In genomic region chr22:45503071-45503815, GRCh38 we compare ENCODE assay signal across 1 cellular context.
A peak's percentile ranks its signal among the peaks of the same experiment; 100 is the strongest.
TF ChIP-seq lines count a peak whose summit lies in the region.

No MANE protein-coding gene starts in this region.

TF ChIP-seq in H1, 55 proteins besides CTCF, POLR2A, EP300 and RAD21 (continued from another document):
- TF ChIP-seq TEAD4 (IDR thresholded peaks at IDR 0.05; ENCODE audit: low read depth, low read length) (no peak), KDM1A (IDR thresholded peaks at IDR 0.05; ENCODE audit: borderline replicate concordance, low read length) (peak; percentile 80), PHF8 (conservative IDR thresholded peaks at IDR 0.05; ENCODE audit: low read depth, low read length) (peak; percentile 5; the same call in 1 of the 2 replicates)
